In the genomic region with DNA sequence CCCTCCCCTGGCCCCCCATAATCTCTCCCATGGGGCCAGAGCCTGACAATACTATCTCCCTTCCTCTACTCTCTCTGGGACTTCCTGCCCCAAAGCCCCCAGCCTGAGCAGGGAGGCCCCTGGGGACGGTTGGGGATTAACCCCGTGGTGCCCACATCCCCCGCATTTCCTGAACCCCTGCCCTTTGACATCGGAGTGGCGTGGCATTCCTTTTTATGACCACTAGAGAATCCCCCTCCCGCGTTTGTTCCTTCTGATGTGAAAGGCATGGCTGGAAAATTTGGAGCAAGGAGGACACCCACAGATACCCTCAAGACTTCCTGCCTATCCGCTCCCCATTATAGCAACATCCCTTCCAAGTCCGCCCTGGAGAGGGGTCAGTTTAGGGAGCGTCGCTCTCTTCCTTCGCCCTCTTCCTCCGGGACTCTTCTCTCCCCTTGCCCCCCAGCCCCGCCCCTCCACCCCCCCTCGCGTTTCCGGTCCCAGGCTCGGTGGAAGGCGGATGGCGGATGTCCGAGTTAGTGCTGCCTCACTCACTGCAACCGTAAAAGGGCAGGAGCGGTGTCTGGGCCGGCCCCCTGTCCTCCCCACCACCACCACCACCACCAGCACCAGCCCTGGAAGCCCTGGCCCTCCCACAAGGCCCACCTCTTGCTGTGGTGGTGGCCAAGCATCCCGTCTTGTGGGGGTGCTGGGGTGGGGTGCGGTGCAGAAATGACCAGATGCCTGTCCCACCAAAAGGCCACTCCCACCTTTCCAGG, we compare ENCODE assay signal across 1 cellular context.
A peak's percentile ranks its signal among the peaks of the same experiment; 100 is the strongest.
TF ChIP-seq lines count a peak whose summit lies in the region.

No MANE protein-coding gene starts in this region.

TF ChIP-seq in HepG2, 621 proteins besides CTCF, POLR2A, EP300 and RAD21 (continued from another document and continues in another):
- TF ChIP-seq, protein P1, sequence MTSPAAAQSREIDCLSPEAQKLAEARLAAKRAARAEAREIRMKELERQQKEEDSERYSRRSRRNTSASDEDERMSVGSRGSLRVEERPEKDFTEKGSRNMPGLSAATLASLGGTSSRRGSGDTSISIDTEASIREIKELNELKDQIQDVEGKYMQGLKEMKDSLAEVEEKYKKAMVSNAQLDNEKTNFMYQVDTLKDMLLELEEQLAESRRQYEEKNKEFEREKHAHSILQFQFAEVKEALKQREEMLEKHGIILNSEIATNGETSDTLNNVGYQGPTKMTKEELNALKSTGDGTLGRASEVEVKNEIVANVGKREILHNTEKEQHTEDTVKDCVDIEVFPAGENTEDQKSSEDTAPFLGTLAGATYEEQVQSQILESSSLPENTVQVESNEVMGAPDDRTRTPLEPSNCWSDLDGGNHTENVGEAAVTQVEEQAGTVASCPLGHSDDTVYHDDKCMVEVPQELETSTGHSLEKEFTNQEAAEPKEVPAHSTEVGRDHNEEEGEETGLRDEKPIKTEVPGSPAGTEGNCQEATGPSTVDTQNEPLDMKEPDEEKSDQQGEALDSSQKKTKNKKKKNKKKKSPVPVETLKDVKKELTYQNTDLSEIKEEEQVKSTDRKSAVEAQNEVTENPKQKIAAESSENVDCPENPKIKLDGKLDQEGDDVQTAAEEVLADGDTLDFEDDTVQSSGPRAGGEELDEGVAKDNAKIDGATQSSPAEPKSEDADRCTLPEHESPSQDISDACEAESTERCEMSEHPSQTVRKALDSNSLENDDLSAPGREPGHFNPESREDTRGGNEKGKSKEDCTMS (CRISPR knock-in tag; conservative IDR thresholded peaks at IDR 0.05): no peak
- TF ChIP-seq E2F2 (CRISPR knock-in tag; IDR thresholded peaks at IDR 0.05; ENCODE audit: borderline replicate concordance) (no peak), ATF6 (CRISPR knock-in tag; conservative IDR thresholded peaks at IDR 0.05) (no peak), KLF16 (CRISPR knock-in tag; IDR thresholded peaks at IDR 0.05) (peak in 1 of 2 experiments; percentile 36; a peak in 1 of 4 replicates), RAD51 (IDR thresholded peaks at IDR 0.05; ENCODE audit: borderline replicate concordance) (no peak), YEATS4 (CRISPR knock-in tag; IDR thresholded peaks at IDR 0.05; ENCODE audit: borderline replicate concordance) (no peak), ZFP90 (CRISPR knock-in tag; IDR thresholded peaks at IDR 0.05; ENCODE audit: borderline replicate concordance) (no peak), PHF21A (CRISPR knock-in tag; IDR thresholded peaks at IDR 0.05) (no peak), BCL3 (CRISPR knock-in tag; IDR thresholded peaks at IDR 0.05) (no peak), ZNF749 (CRISPR knock-in tag; IDR thresholded peaks at IDR 0.05; ENCODE audit: borderline replicate concordance) (no peak), MYPOP (CRISPR knock-in tag; IDR thresholded peaks at IDR 0.05) (no peak), HNF1B (CRISPR knock-in tag; IDR thresholded peaks at IDR 0.05) (no peak), ZNF496 (CRISPR knock-in tag; IDR thresholded peaks at IDR 0.05; ENCODE audit: insufficient replicate concordance) (no peak), GMEB2 (CRISPR knock-in tag; IDR thresholded peaks at IDR 0.05; ENCODE audit: low read depth) (no peak), ZSCAN30 (CRISPR knock-in tag; IDR thresholded peaks at IDR 0.05) (no peak), ZNF556 (CRISPR knock-in tag; IDR thresholded peaks at IDR 0.05; ENCODE audit: borderline replicate concordance) (peak; percentile 69; the same call in 1 of the 2 replicates), ZNF501 (CRISPR knock-in tag; IDR thresholded peaks at IDR 0.05) (no peak), TARDBP (CRISPR knock-in tag; IDR thresholded peaks at IDR 0.05) (0 out of 2 replicates have a peak, but pooled peaks have one; percentile 5), ELF3 (CRISPR knock-in tag; IDR thresholded peaks at IDR 0.05) (no peak), SP1 (IDR thresholded peaks at IDR 0.05) (no peak), SP1 (CRISPR knock-in tag; IDR thresholded peaks at IDR 0.05) (0 out of 2 replicates have a peak, but pooled peaks have one; percentile 10)
- TF ChIP-seq, protein P2, sequence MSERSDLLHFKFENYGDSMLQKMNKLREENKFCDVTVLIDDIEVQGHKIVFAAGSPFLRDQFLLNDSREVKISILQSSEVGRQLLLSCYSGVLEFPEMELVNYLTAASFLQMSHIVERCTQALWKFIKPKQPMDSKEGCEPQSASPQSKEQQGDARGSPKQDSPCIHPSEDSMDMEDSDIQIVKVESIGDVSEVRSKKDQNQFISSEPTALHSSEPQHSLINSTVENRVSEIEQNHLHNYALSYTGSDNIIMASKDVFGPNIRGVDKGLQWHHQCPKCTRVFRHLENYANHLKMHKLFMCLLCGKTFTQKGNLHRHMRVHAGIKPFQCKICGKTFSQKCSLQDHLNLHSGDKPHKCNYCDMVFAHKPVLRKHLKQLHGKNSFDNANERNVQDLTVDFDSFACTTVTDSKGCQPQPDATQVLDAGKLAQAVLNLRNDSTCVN (CRISPR knock-in tag; IDR thresholded peaks at IDR 0.05; ENCODE audit: borderline replicate concordance): no peak
- TF ChIP-seq, protein P3, sequence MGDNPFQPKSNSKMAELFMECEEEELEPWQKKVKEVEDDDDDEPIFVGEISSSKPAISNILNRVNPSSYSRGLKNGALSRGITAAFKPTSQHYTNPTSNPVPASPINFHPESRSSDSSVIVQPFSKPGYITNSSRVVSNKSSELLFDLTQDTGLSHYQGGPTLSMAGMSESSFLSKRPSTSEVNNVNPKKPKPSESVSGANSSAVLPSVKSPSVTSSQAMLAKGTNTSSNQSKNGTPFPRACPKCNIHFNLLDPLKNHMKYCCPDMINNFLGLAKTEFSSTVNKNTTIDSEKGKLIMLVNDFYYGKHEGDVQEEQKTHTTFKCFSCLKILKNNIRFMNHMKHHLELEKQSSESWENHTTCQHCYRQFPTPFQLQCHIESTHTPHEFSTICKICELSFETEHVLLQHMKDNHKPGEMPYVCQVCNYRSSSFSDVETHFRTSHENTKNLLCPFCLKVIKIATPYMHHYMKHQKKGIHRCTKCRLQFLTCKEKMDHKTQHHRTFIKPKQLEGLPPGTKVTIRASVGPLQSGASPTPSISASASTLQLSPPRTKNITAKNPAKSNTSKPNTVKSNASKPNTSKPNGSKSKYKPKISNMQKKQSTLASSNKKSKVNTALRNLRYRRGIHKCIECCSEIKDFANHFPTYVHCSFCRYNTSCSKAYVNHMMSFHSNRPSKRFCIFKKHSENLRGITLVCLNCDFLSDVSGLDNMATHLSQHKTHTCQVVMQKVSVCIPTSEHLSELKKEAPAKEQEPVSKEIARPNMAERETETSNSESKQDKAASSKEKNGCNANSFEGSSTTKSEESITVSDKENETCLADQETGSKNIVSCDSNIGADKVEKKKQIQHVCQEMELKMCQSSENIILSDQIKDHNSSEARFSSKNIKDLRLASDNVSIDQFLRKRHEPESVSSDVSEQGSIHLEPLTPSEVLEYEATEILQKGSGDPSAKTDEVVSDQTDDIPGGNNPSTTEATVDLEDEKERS (CRISPR knock-in tag; IDR thresholded peaks at IDR 0.05): no peak
- TF ChIP-seq, protein P4, sequence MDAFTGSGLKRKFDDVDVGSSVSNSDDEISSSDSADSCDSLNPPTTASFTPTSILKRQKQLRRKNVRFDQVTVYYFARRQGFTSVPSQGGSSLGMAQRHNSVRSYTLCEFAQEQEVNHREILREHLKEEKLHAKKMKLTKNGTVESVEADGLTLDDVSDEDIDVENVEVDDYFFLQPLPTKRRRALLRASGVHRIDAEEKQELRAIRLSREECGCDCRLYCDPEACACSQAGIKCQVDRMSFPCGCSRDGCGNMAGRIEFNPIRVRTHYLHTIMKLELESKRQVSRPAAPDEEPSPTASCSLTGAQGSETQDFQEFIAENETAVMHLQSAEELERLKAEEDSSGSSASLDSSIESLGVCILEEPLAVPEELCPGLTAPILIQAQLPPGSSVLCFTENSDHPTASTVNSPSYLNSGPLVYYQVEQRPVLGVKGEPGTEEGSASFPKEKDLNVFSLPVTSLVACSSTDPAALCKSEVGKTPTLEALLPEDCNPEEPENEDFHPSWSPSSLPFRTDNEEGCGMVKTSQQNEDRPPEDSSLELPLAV (CRISPR knock-in tag; conservative IDR thresholded peaks at IDR 0.05; ENCODE audit: low read depth): no peak
